ENCODE assay signal across 1 cellular context in the genomic region with DNA sequence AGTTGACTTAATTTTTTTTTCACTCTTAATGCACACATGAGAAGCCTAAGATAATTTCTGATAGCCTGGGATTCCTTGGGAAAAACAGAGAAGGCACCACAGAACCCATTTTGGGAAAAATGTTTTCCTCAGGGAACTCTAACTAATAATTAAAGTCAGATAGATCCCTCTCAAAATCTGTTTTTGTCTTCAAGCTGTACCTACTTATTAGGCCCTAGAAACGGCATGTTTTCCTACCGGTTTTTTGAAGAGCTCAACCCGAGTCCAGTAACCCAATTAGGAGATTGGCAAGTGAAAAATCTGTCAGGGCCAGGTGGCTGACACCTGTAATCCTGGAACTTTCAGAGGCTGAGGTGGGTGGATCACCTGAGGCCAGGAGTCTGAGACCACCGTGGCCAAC.
TF ChIP-seq lines count a peak whose summit lies in the region.

No MANE protein-coding gene starts in this region.

TF ChIP-seq in GM23338, 12 proteins besides CTCF, POLR2A, EP300 and RAD21 (continued from another document):
- no peak for TF ChIP-seq ZNF462 (CRISPR knock-in tag; IDR thresholded peaks at IDR 0.05)
- TF ChIP-seq NANOG (IDR thresholded peaks at IDR 0.05; ENCODE audit: borderline replicate concordance), result no peak
- no peak for TF ChIP-seq JUNB (IDR thresholded peaks at IDR 0.05; ENCODE audit: unreplicated experiment)
- TF ChIP-seq ZNF114 (CRISPR knock-in tag; IDR thresholded peaks at IDR 0.05), result no peak
- no peak for TF ChIP-seq ZNF331 (CRISPR knock-in tag; IDR thresholded peaks at IDR 0.05; ENCODE audit: low read depth)
- no peak for TF ChIP-seq EZH2phosphoT487 (IDR thresholded peaks at IDR 0.05; ENCODE audit: unreplicated experiment)
- TF ChIP-seq CREB1 (CRISPR knock-in tag; IDR thresholded peaks at IDR 0.05; ENCODE audit: low read depth), result no peak
- TF ChIP-seq EZH2 (IDR thresholded peaks at IDR 0.05; ENCODE audit: low read depth, unreplicated experiment), result no peak
- TF ChIP-seq, protein P1, sequence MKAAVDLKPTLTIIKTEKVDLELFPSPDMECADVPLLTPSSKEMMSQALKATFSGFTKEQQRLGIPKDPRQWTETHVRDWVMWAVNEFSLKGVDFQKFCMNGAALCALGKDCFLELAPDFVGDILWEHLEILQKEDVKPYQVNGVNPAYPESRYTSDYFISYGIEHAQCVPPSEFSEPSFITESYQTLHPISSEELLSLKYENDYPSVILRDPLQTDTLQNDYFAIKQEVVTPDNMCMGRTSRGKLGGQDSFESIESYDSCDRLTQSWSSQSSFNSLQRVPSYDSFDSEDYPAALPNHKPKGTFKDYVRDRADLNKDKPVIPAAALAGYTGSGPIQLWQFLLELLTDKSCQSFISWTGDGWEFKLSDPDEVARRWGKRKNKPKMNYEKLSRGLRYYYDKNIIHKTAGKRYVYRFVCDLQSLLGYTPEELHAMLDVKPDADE (IDR thresholded peaks at IDR 0.05), result no peak
TF ChIP-seq in GM23338: peak in this region for 0.
